ENCODE assay signal across 9 cellular contexts in genomic region chr20:61633004-61633403, GRCh38.
"Had no signal": no experiment of that assay in that cellular context is flagged by ENCODE, and none has a peak within 500 bp of the region (broad histone marks: within the 10 kb centered on the region; RNA-seq: fewer than 3 reads in every experiment).

No MANE protein-coding gene starts in this region.

- DNase-seq: H9, HCEC 1CT, HFFc6, KG1 had no signal

- H3K4me2 ChIP-seq: GM23338 had no signal

- FAIRE-seq: H1, H54, K562 had no signal

- H3K27ac Mint-ChIP-seq: GM23338, H9, HFFc6 had no signal

- H3K4me3 ChIP-seq: GM23338, K562 had no signal

- ATAC-seq: GM23338, K562 had no signal

- H3K27ac ChIP-seq: HL-60 had no signal

- H2AFZ ChIP-seq: GM23338 had no signal

- H3K4me3 Mint-ChIP-seq: GM23338, H9, HFFc6 had no signal

- H3K9me3 Mint-ChIP-seq: GM23338, H9 had no signal
